In genomic region chr14:45028107-45028626, GRCh38 we compare ENCODE assay signal across 17 cellular contexts.
"Had no signal": no experiment of that assay in that cellular context is flagged by ENCODE, and none has a peak within 500 bp of the region (broad histone marks: within the 10 kb centered on the region; RNA-seq: fewer than 3 reads in every experiment).

No MANE protein-coding gene starts in this region.

- H3K27me3 Mint-ChIP-seq: activated T-helper 17 cell treated with anti-CD3 and anti-CD28 coated beads, Interleukin-2, amount 50 U/mL, for 72 hours; stimulated activated naive B cell treated with anti-CD40 and anti-IgM and Interleukin-4, amounts not matched to agents 10 μg/mL and 1 μg/mL and 100 μg/mL, for 72 hours had no signal

- DNase-seq: activated CD4-positive, alpha-beta T cell treated with anti-CD3 and anti-CD28 coated beads for 48 hours; activated CD8-positive, alpha-beta T cell treated with anti-CD3 and anti-CD28 coated beads, Interleukin-2, amount 10 ng/mL, durations not matched to agents 7 days and 5 days; activated naive CD4-positive, alpha-beta T cell treated with anti-CD3 and anti-CD28 coated beads for 36 hours; caudate nucleus; effector CD4-positive, alpha-beta T cell; heart left ventricle; islet precursor cell; mesendoderm; occipital lobe; psoas muscle; right lobe of liver; spleen; stimulated activated CD4-positive, alpha-beta T cell treated with anti-CD3 and anti-CD28 coated beads, Interleukin-2, amount 100 ng/mL, for 24 hours; stimulated activated naive B cell treated with anti-CD40 and anti-IgM and Interleukin-4, amounts not matched to agents 10 μg/mL and 1 μg/mL and 100 μg/mL, for 72 hours; WERI-Rb-1 had no signal

- H3K4me3 Mint-ChIP-seq: activated CD8-positive, alpha-beta T cell treated with anti-CD3 and anti-CD28 coated beads, Interleukin-2, amount 10 ng/mL, durations not matched to agents 7 days and 5 days; activated naive CD4-positive, alpha-beta T cell treated with anti-CD3 and anti-CD28 coated beads for 36 hours; activated T-helper 17 cell treated with anti-CD3 and anti-CD28 coated beads, Interleukin-2, amount 50 U/mL, for 72 hours; nephron; stimulated activated naive B cell treated with anti-CD40 and anti-IgM and Interleukin-4, amounts not matched to agents 10 μg/mL and 1 μg/mL and 100 μg/mL, for 72 hours had no signal

- ATAC-seq: activated CD8-positive, alpha-beta T cell treated with anti-CD3 and anti-CD28 coated beads, Interleukin-2, amount 10 ng/mL, durations not matched to agents 7 days and 5 days; activated T-helper 17 cell treated with anti-CD3 and anti-CD28 coated beads, Interleukin-2, amount 50 U/mL, for 72 hours; heart left ventricle; psoas muscle; right lobe of liver; stimulated activated naive B cell treated with anti-CD40 and anti-IgM and Interleukin-4, amounts not matched to agents 10 μg/mL and 1 μg/mL and 100 μg/mL, for 72 hours had no signal

- H3K4me1 Mint-ChIP-seq: activated T-helper 17 cell treated with anti-CD3 and anti-CD28 coated beads, Interleukin-2, amount 50 U/mL, for 72 hours; nephron; stimulated activated naive B cell treated with anti-CD40 and anti-IgM and Interleukin-4, amounts not matched to agents 10 μg/mL and 1 μg/mL and 100 μg/mL, for 72 hours had no signal

- H3K9me3 Mint-ChIP-seq: activated naive CD4-positive, alpha-beta T cell treated with anti-CD3 and anti-CD28 coated beads for 36 hours; activated T-helper 17 cell treated with anti-CD3 and anti-CD28 coated beads, Interleukin-2, amount 50 U/mL, for 72 hours; nephron; stimulated activated naive B cell treated with anti-CD40 and anti-IgM and Interleukin-4, amounts not matched to agents 10 μg/mL and 1 μg/mL and 100 μg/mL, for 72 hours had no signal
